In genomic region chr7:117605712-117606111, GRCh38 we compare ENCODE assay signal across 20 cellular contexts.
"Had no signal": no experiment of that assay in that cellular context is flagged by ENCODE, and none has a peak within 500 bp of the region (broad histone marks: within the 10 kb centered on the region; RNA-seq: fewer than 3 reads in every experiment).

No MANE protein-coding gene starts in this region.

- H3K4me3 ChIP-seq: right atrium auricular region, smooth muscle cell, suprapubic skin, thyroid gland had no signal

- H3K36me3 ChIP-seq: neutrophil, right atrium auricular region, suprapubic skin, thyroid gland had no signal

- FAIRE-seq: endothelial cell of umbilical vein, keratinocyte, urothelium cell line had no signal

- H3K9me3 ChIP-seq: neutrophil, right atrium auricular region, suprapubic skin, thyroid gland had no signal

- H3K27me3 ChIP-seq: foreskin keratinocyte, neutrophil, right atrium auricular region, suprapubic skin, thyroid gland had no signal

- H3K4me1 ChIP-seq: foreskin keratinocyte, right atrium auricular region, suprapubic skin, thyroid gland had no signal

- H3K4me2 ChIP-seq: smooth muscle cell had no signal

- H3K27ac ChIP-seq: foreskin keratinocyte, neutrophil, right atrium auricular region, suprapubic skin, thyroid gland had no signal

- ATAC-seq: foreskin keratinocyte; left ventricle myocardium superior; naive thymus-derived CD8-positive, alpha-beta T cell; stimulated activated effector memory CD8-positive, alpha-beta T cell treated with anti-CD3 and anti-CD28 coated beads, Interleukin-12 subunit alpha, Interleukin-12 subunit beta, amount 100 ng/mL, for 72 hours; stimulated activated naive CD8-positive, alpha-beta T cell treated with anti-CD3 and anti-CD28 coated beads, Interleukin-15, Interleukin-2, amounts not matched to agents 100 U/mL and 50 U/mL, for 24 hours had no signal

- DNase-seq: effector CD4-positive, alpha-beta T cell; endodermal cell; erythroblast; foreskin keratinocyte; immature natural killer cell; left ventricle myocardium superior; mesendoderm; naive thymus-derived CD8-positive, alpha-beta T cell; stimulated activated CD4-positive, alpha-beta T cell treated with anti-CD3 and anti-CD28 coated beads, Interleukin-4, amount 100 ng/mL, for 1 hour; stimulated activated CD8-positive, alpha-beta memory T cell treated with anti-CD3 and anti-CD28 coated beads, Interleukin-4, amount 100 ng/mL, for 48 hours; stimulated activated naive CD8-positive, alpha-beta T cell treated with anti-CD3 and anti-CD28 coated beads, Interleukin-15, Interleukin-2, amounts not matched to agents 100 U/mL and 50 U/mL, for 24 hours; thyroid gland had no signal
